25 cellular contexts compared by ENCODE assay signal in the genomic region with DNA sequence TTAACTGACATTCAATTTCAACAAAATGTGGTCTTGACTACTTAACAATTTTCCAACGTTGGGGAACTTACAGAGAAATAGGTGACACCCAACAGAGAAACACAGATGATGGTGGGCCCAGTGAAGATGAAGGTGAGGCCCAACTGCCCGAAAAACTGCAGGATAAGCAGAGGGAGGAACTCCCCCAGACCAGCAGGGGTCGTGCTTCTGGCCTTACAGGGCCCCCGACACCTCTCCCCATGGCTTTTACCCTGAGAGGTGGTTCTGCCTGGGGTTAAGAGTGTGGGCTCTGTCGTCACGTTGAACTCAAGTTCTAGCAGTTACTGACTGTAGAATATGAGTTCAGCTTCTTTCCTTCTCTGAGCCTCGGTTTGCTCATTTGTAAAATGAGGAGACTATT.
A peak's percentile ranks its signal among the peaks of the same experiment; 100 is the strongest.
DNase-seq lines count a peak whose midpoint lies in the region; ATAC-seq, FAIRE-seq and TF ChIP-seq lines count a peak whose summit lies in the region.
"Had no signal": no experiment of that assay in that cellular context is flagged by ENCODE, and none has a peak within 500 bp of the region (broad histone marks: within the 10 kb centered on the region; RNA-seq: fewer than 3 reads in every experiment).

No MANE protein-coding gene starts in this region.

- peak; percentile 38 for TF ChIP-seq CTCF in DOHH2 (IDR thresholded peaks at IDR 0.05; ENCODE audit: low read depth, low read length, poor library complexity, severe bottlenecking)
- peak; percentile 12 for TF ChIP-seq CTCF in GM13976 (IDR thresholded peaks at IDR 0.05; ENCODE audit: borderline replicate concordance, control extremely low read depth, extremely low read depth, insufficient read depth, missing control alignments)
- TF ChIP-seq CTCF in H1 (IDR thresholded peaks at IDR 0.05; ENCODE audit: control extremely low read depth in 1 of 3, insufficient read depth in 1 of 3, low read depth in 1 of 3, low read length in 3 of 3) = peak; percentile 22 to 54 (median 47); a peak in 3 of 4 replicates
- no peak for TF ChIP-seq CTCF in CD4-positive, alpha-beta T cell (IDR thresholded peaks at IDR 0.05)

- no peak overlapping the region for H3K9ac ChIP-seq in H1 (replicated peaks in 1 of 4; ENCODE audit: extremely low read depth in 1 of 4, low read depth in 3 of 4, low read length in 3 of 4)

- 88% methylated on average over 7 of the region's 7 CpGs; no CpG with 5 or more reads in 1 of the 2 experiments for WGBS in H1 (ENCODE audit: extremely low coverage in 1 of 2, insufficient coverage in 1 of 2, insufficient read length in 1 of 2, insufficient replicate concordance in 2 of 2, low coverage in 1 of 2, low lambda C conversion rate in 2 of 2, missing lambda C conversion rate in 1 of 2), 2 experiments

- no peak overlapping the region for H2BK5ac ChIP-seq in H1 (ENCODE audit: low read depth, low read length)

- no peaks in the 10 kb centered on the region for H3K36me3 Mint-ChIP-seq in CD4-positive, alpha-beta T cell (ENCODE audit: low read depth)
- H3K36me3 Mint-ChIP-seq: CD8-positive, alpha-beta memory T cell; stimulated activated memory B cell treated with anti-CD40 and anti-IgM and Interleukin-4, amounts not matched to agents 10 μg/mL and 1 μg/mL and 100 μg/mL, for 72 hours had no signal

- TF ChIP-seq EP300 in H1 (IDR thresholded peaks at IDR 0.05; ENCODE audit: borderline replicate concordance in 1 of 2, low read depth in 2 of 2, low read length in 2 of 2) = no peak

- CTCF ChIA-PET in H1 (lab: Charles Lee; ENCODE audit: partially characterized antibody) = interaction anchor here (0.7 to 1.6 kb wide), 5 partner anchors 13 to 900 kb away, joined by 3 to 5 read pairs (median 3); no protein-coding TSS in a partner anchor
- CTCF ChIA-PET in CD4-positive, alpha-beta T cell (lab: Charles Lee) = no interaction called here

- no peaks in the 10 kb centered on the region for H3K4me1 Mint-ChIP-seq in CD4-positive, alpha-beta T cell (ENCODE audit: low read depth)
- H3K4me1 Mint-ChIP-seq: CD8-positive, alpha-beta memory T cell; stimulated activated memory B cell treated with anti-CD40 and anti-IgM and Interleukin-4, amounts not matched to agents 10 μg/mL and 1 μg/mL and 100 μg/mL, for 72 hours had no signal

- H3K23ac ChIP-seq in H1 (ENCODE audit: insufficient read length) = no peak overlapping the region

- H3K4me2 ChIP-seq in DOHH2 (ENCODE audit: low read length) (no peak overlapping the region), H1 (ENCODE audit: insufficient read depth in 1 of 2, low read depth in 2 of 2, low read length in 2 of 2) (no peak overlapping the region)
- H3K4me2 ChIP-seq: smooth muscle cell had no signal

- no peak overlapping the region for H3K14ac ChIP-seq in H1 (ENCODE audit: insufficient read length)

- no peaks in the 10 kb centered on the region for H4K20me1 ChIP-seq in DOHH2 (ENCODE audit: control insufficient read depth, insufficient read depth, low read depth, low read length)
- H4K20me1 ChIP-seq in H1 (replicated peaks in 1 of 2; ENCODE audit: control insufficient read depth in 1 of 2, insufficient read depth in 2 of 2, low read length in 2 of 2) = no peaks in the 10 kb centered on the region

- H2BK15ac ChIP-seq in H1 (ENCODE audit: low read length) = no peak overlapping the region

- DNase-seq in GM13976 (ENCODE audit: low spot score) = no peak
- DNase-seq in NCI-H69 (lab: John Stamatoyannopoulos, UW) = peak; percentile 19
- DNase-seq in H1 (ENCODE audit: low read depth in 1 of 2, low spot score in 2 of 2) = no peak
- DNase-seq in SK-N-DZ (ENCODE audit: low spot score) = no peak
- no peak for DNase-seq in CD4-positive, alpha-beta T cell
- DNase-seq in NCI-H526 treated with DMSO at 0.1 percent for 48 hours (lab: John Stamatoyannopoulos, UW) = no peak
- no peak for DNase-seq in NCI-H1092 (lab: John Stamatoyannopoulos, UW)
- DNase-seq: activated CD4-positive, CD25-positive, alpha-beta regulatory T cell treated with anti-CD3 and anti-CD28 coated beads, Interleukin-2, amount 50 U/mL, for 72 hours; activated naive CD4-positive, alpha-beta T cell; activated T-cell treated with anti-CD3 and anti-CD28 coated beads, Interleukin-2, amount 50 U/mL, for 1 hour; adrenal gland; CD8-positive, alpha-beta memory T cell; effector memory CD8-positive, alpha-beta T cell; esophagus squamous epithelium; kidney; NCI-H146; NCI-H524; T1000 had no signal

- no peak for ATAC-seq in CD4-positive, alpha-beta T cell (ENCODE audit: poor library complexity)
- ATAC-seq: effector memory CD8-positive, alpha-beta T cell; gastroesophageal sphincter; stimulated activated memory B cell treated with anti-CD40 and anti-IgM and Interleukin-4, amounts not matched to agents 10 μg/mL and 1 μg/mL and 100 μg/mL, for 72 hours had no signal

- no peak overlapping the region for H3K56ac ChIP-seq in H1 (replicated peaks; ENCODE audit: insufficient read length, low read depth, low read length)

- TF ChIP-seq RAD21 in H1 (IDR thresholded peaks at IDR 0.05 in 1 of 2, conservative IDR thresholded peaks at IDR 0.05 in 1 of 2; ENCODE audit: low read depth in 2 of 2, low read length in 2 of 2) = peak; percentile 30 to 52; a peak in 3 of 4 replicates

- H4K5ac ChIP-seq in H1 (ENCODE audit: insufficient read length, low read depth, low read length) = no peak overlapping the region

- intact Hi-C loops in CD4-positive, alpha-beta T cell (cut with DNase I, micrococcal nuclease) = no loop called here

- no peak for TF ChIP-seq POLR2A in H1 (IDR thresholded peaks at IDR 0.05; ENCODE audit: control extremely low read depth in 1 of 2, low read depth in 2 of 2, low read length in 2 of 2)

- H2BK12ac ChIP-seq in H1 (ENCODE audit: low read depth, low read length) = no peak overlapping the region

- H3K27ac ChIP-seq in DOHH2 (ENCODE audit: low read depth, low read length) (no peak overlapping the region), H1 (ENCODE audit: low read depth, low read length) (no peak overlapping the region)
- H3K27ac ChIP-seq in CD4-positive, alpha-beta T cell (ENCODE audit: low read depth, low read length) = no peak overlapping the region
- H3K27ac ChIP-seq: adrenal gland, esophagus squamous epithelium, gastroesophageal sphincter, neutrophil, thoracic aorta had no signal

- in situ Hi-C loops in GM13976 (cut with MboI; ENCODE audit: low sequenced_read_pairs, unreplicated experiment) = no loop called here

- H2BK20ac ChIP-seq in H1 (ENCODE audit: low read length) = no peak overlapping the region

- H3K4me3 Mint-ChIP-seq in CD4-positive, alpha-beta T cell = no peak overlapping the region
- H3K4me3 Mint-ChIP-seq: CD8-positive, alpha-beta memory T cell; effector memory CD8-positive, alpha-beta T cell; stimulated activated memory B cell treated with anti-CD40 and anti-IgM and Interleukin-4, amounts not matched to agents 10 μg/mL and 1 μg/mL and 100 μg/mL, for 72 hours had no signal

- H3K4ac ChIP-seq in H1 (replicated peaks; ENCODE audit: insufficient read length, low read depth, low read length) = no peak overlapping the region

- no peak overlapping the region for H4K8ac ChIP-seq in H1 (ENCODE audit: extremely low read depth, insufficient read depth, low read length)

- no peaks in the 10 kb centered on the region for H3K27me3 ChIP-seq in DOHH2 (ENCODE audit: control insufficient read depth, low read length)
- no peaks in the 10 kb centered on the region for H3K27me3 ChIP-seq in H1 (replicated peaks in 1 of 4; ENCODE audit: control insufficient read depth in 3 of 4, extremely low read depth in 1 of 4, insufficient read depth in 3 of 4, low read length in 3 of 4)
- no peaks in the 10 kb centered on the region for H3K27me3 ChIP-seq in CD4-positive, alpha-beta T cell (ENCODE audit: control insufficient read depth, insufficient read depth, low read length)
- H3K27me3 ChIP-seq: adrenal gland, esophagus squamous epithelium, neutrophil had no signal

- POLR2A ChIA-PET in H1 (lab: Charles Lee; ENCODE audit: partially characterized antibody) = no interaction called here
- POLR2A ChIA-PET in CD4-positive, alpha-beta T cell (lab: Charles Lee) = no interaction called here

- H2AFZ ChIP-seq in H1 (ENCODE audit: low read length) = no peak overlapping the region

- H3F3A ChIP-seq in DOHH2 (ENCODE audit: control insufficient read depth, insufficient read depth) = no peaks in the 10 kb centered on the region

- H2BK120ac ChIP-seq in H1 (replicated peaks; ENCODE audit: low read depth, low read length) = no peak overlapping the region

- H3K9me3 Mint-ChIP-seq in CD4-positive, alpha-beta T cell = no peaks in the 10 kb centered on the region
- H3K9me3 Mint-ChIP-seq: effector memory CD8-positive, alpha-beta T cell had no signal

- H3K36me3 ChIP-seq in DOHH2 (ENCODE audit: control insufficient read depth, low read length) (no peaks in the 10 kb centered on the region), H1 (ENCODE audit: control insufficient read depth in 2 of 4, insufficient read depth in 4 of 4, low read length in 3 of 4) (no peaks in the 10 kb centered on the region)
- H3K36me3 ChIP-seq: adrenal gland, esophagus squamous epithelium, gastroesophageal sphincter, neutrophil, thoracic aorta had no signal

- no peak for FAIRE-seq in H1 (lab: Jason Lieb, UNC)
- FAIRE-seq: colon, kidney had no signal

- H3K9me3 ChIP-seq in DOHH2 (ENCODE audit: control insufficient read depth, insufficient read depth, low read length) (no peaks in the 10 kb centered on the region), H1 (ENCODE audit: insufficient read depth in 2 of 2, low read depth in 1 of 2, low read length in 1 of 2) (no peaks in the 10 kb centered on the region; a peak in 1 of 4 replicates)
- no peaks in the 10 kb centered on the region for H3K9me3 ChIP-seq in CD4-positive, alpha-beta T cell (ENCODE audit: control insufficient read depth, low read length)
- H3K9me3 ChIP-seq: adrenal gland, esophagus squamous epithelium, gastroesophageal sphincter, neutrophil, thoracic aorta had no signal

- no peak overlapping the region for H2AK5ac ChIP-seq in H1 (ENCODE audit: low read depth, low read length)

- H3K79me1 ChIP-seq in H1 (ENCODE audit: low read depth, low read length) = no peaks in the 10 kb centered on the region

- no peak overlapping the region for H3K27ac Mint-ChIP-seq in CD4-positive, alpha-beta T cell
- H3K27ac Mint-ChIP-seq: CD8-positive, alpha-beta memory T cell; effector memory CD8-positive, alpha-beta T cell; stimulated activated memory B cell treated with anti-CD40 and anti-IgM and Interleukin-4, amounts not matched to agents 10 μg/mL and 1 μg/mL and 100 μg/mL, for 72 hours had no signal

- no peak overlapping the region for H3K18ac ChIP-seq in H1 (ENCODE audit: extremely low read depth, low read length)

- no peaks in the 10 kb centered on the region for H3K4me1 ChIP-seq in DOHH2 (ENCODE audit: control insufficient read depth, low read length)
- H3K4me1 ChIP-seq in H1 (replicated peaks in 1 of 4; ENCODE audit: control insufficient read depth in 3 of 4, insufficient read depth in 4 of 4, low read length in 3 of 4) = no peaks in the 10 kb centered on the region
- H3K4me1 ChIP-seq: adrenal gland, esophagus squamous epithelium, gastroesophageal sphincter had no signal

- no peaks in the 10 kb centered on the region for H3K23me2 ChIP-seq in H1 (ENCODE audit: low read depth, low read length)

- no peak overlapping the region for H3K4me3 ChIP-seq in DOHH2 (ENCODE audit: low read length)
- H3K4me3 ChIP-seq in H1 (ENCODE audit: extremely low read depth in 1 of 4, insufficient read depth in 2 of 4, low read depth in 3 of 4, low read length in 4 of 4) = no peak overlapping the region
- H3K4me3 ChIP-seq: adrenal gland, esophagus squamous epithelium, gastroesophageal sphincter, smooth muscle cell, thoracic aorta had no signal

- H3K27me3 Mint-ChIP-seq in CD4-positive, alpha-beta T cell = peaks cover 55% of the 10 kb centered on the region

- H3K9me2 ChIP-seq in DOHH2 (replicated peaks; ENCODE audit: control insufficient read depth, low read length) = no peaks in the 10 kb centered on the region

- H3K79me2 ChIP-seq in DOHH2 (ENCODE audit: control insufficient read depth, low read length) (no peaks in the 10 kb centered on the region), H1 (ENCODE audit: control insufficient read depth in 1 of 2, insufficient read depth in 2 of 2, low read length in 2 of 2) (no peaks in the 10 kb centered on the region)

- no peak overlapping the region for H4K91ac ChIP-seq in H1 (replicated peaks; ENCODE audit: insufficient read length, low read length)
